Comparison of ENCODE assay signal across 9 cellular contexts in the genomic region with DNA sequence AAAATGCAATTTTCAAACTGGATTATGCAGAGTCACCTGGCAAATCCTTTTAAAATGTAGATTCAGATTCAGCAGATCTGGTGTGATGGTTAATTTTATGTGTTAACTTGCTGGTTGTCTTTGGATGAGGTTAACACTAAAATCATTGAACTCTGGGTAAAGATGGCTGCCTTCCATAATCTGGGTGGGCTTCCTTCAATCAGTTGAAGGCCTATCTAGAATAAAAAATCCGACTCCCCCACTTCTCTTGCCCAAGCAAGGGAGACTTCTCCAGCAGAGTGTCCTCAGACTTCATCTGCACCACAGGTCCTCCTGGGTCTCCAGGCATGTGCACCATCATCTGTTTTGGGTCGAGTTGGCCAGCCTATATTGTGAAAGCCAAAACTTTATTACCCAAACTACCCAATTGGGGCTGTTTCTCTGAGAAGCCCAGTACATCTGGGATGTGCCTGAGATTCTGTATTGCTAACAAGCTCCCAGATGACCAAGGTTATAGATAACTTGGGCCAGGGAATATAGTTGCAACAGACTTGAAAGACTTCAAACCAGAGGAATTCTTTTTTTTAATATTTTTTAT. TPM values are rescaled to one million over a fixed set of nuclear protein-coding genes. Genes with fewer than 3 reads are reported as not detected.
DNase-seq lines count a peak whose midpoint lies in the region; ATAC-seq and TF ChIP-seq lines count a peak whose summit lies in the region.
"Had no signal": no experiment of that assay in that cellular context is flagged by ENCODE, and none has a peak within 500 bp of the region (broad histone marks: within the 10 kb centered on the region; RNA-seq: fewer than 3 reads in every experiment).

No MANE protein-coding gene starts in this region.

- ATAC-seq in activated B cell treated with CpG ODN at 0.5 μM for 24 hours (ENCODE audit: low read depth): no peak
- no peak for ATAC-seq in body of pancreas

- intact Hi-C loops in activated B cell treated with CpG ODN at 0.5 μM for 24 hours (cut with micrococcal nuclease): loop anchor here (2.0 kb wide), 2 partner anchors 19 to 75 kb away; no protein-coding TSS in a partner anchor
- intact Hi-C loops in body of pancreas (cut with DNase I): no loop called here

- no peak for DNase-seq in activated CD4-positive, alpha-beta T cell treated with anti-CD3 and anti-CD28 coated beads, Interleukin-2, amount 10 ng/mL, durations not matched to agents 7 days and 5 days
- DNase-seq in activated CD4-positive, alpha-beta T cell treated with anti-CD3 and anti-CD28 coated beads for 4 hours: no peak
- DNase-seq in activated B cell treated with CpG ODN at 0.5 μM for 24 hours (no peak), suprapubic skin (ENCODE audit: low spot score in 2 of 2) (no peak), NCI-H2081 (lab: John Stamatoyannopoulos, UW) (no peak), HEK293T (ENCODE audit: extremely low spot score) (no peak), body of pancreas (no peak)
- DNase-seq: SJCRH30 had no signal

- H3K27ac ChIP-seq in iPS-20b (ENCODE audit: low read length) (no peak overlapping the region), suprapubic skin (no peak overlapping the region), body of pancreas (peak overlapping the region in 2 of 4 donors; percentile 90 to 98)
- H3K27ac ChIP-seq: SJCRH30 had no signal

- peaks cover 38% of the 10 kb centered on the region for H3K4me1 Mint-ChIP-seq in activated CD4-positive, alpha-beta T cell treated with anti-CD3 and anti-CD28 coated beads, Interleukin-2, amount 10 ng/mL, durations not matched to agents 7 days and 5 days
- peaks cover 21% of the 10 kb centered on the region for H3K4me1 Mint-ChIP-seq in activated B cell treated with CpG ODN at 0.5 μM for 24 hours

- peaks cover 3% of the 10 kb centered on the region for H3K36me3 Mint-ChIP-seq in activated CD4-positive, alpha-beta T cell treated with anti-CD3 and anti-CD28 coated beads, Interleukin-2, amount 10 ng/mL, durations not matched to agents 7 days and 5 days (ENCODE audit: low read depth)
- H3K36me3 Mint-ChIP-seq in activated B cell treated with CpG ODN at 0.5 μM for 24 hours (ENCODE audit: low read depth): peaks cover 11% of the 10 kb centered on the region

- H3K27ac Mint-ChIP-seq in activated CD4-positive, alpha-beta T cell treated with anti-CD3 and anti-CD28 coated beads, Interleukin-2, amount 10 ng/mL, durations not matched to agents 7 days and 5 days: peak overlapping the region; percentile 41
- H3K27ac Mint-ChIP-seq in activated B cell treated with CpG ODN at 0.5 μM for 24 hours: peak overlapping the region; percentile 93

- H3K4me3 ChIP-seq in iPS-20b (ENCODE audit: low read length) (peak overlapping the region; percentile 98; the same call in 1 of the 2 replicates), suprapubic skin (peak overlapping the region; percentile 83), body of pancreas (no peak overlapping the region)

- CTCF ChIA-PET in activated CD4-positive, alpha-beta T cell treated with anti-CD3 and anti-CD28 coated beads, Interleukin-2, amount 10 ng/mL, durations not matched to agents 7 days and 5 days (lab: Charles Lee): interaction anchor here (1.3 to 1.4 kb wide), 3 partner anchors 11 to 266 kb away, joined by 3 to 5 read pairs (median 4); no protein-coding TSS in a partner anchor
- CTCF ChIA-PET in activated B cell treated with CpG ODN at 0.5 μM for 24 hours (lab: Charles Lee): no interaction called here
- CTCF ChIA-PET in HEK293T (lab: Yijun Ruan, JAX): interaction anchor here (0.7 kb wide), 1 partner anchor 1850 kb away, joined by 3 read pairs; no protein-coding TSS in a partner anchor

- H3K9me3 ChIP-seq in iPS-20b (ENCODE audit: insufficient read depth, low read depth, low read length): no peaks in the 10 kb centered on the region
- H3K9me3 ChIP-seq in suprapubic skin: no peaks in the 10 kb centered on the region
- H3K9me3 ChIP-seq in body of pancreas: no peaks in the 10 kb centered on the region
- H3K9me3 ChIP-seq: SJCRH30 had no signal

- H3K27me3 ChIP-seq in iPS-20b (ENCODE audit: insufficient read depth, low read length) (no peaks in the 10 kb centered on the region), suprapubic skin (no peaks in the 10 kb centered on the region), body of pancreas (no peaks in the 10 kb centered on the region)
- H3K27me3 ChIP-seq: SJCRH30 had no signal

- TF ChIP-seq POLR2A in suprapubic skin (IDR thresholded peaks at IDR 0.05) (no peak), body of pancreas (IDR thresholded peaks at IDR 0.05) (no peak)

- peak overlapping the region; percentile 99 for H3K4me3 Mint-ChIP-seq in activated CD4-positive, alpha-beta T cell treated with anti-CD3 and anti-CD28 coated beads, Interleukin-2, amount 10 ng/mL, durations not matched to agents 7 days and 5 days
- peak overlapping the region; percentile 98 for H3K4me3 Mint-ChIP-seq in activated B cell treated with CpG ODN at 0.5 μM for 24 hours

- H3K36me3 ChIP-seq in iPS-20b (ENCODE audit: insufficient read depth, low read depth, low read length) (no peaks in the 10 kb centered on the region), suprapubic skin (no peaks in the 10 kb centered on the region), body of pancreas (replicated peaks in 1 of 2; ENCODE audit: insufficient read depth in 1 of 2, low read depth in 2 of 2) (no peaks in the 10 kb centered on the region)
- H3K36me3 ChIP-seq: SJCRH30 had no signal

- WGBS in suprapubic skin: 66% methylated on average over 2 of the region's 2 CpGs
- 73 to 80% methylated on average over 2 of the region's 2 CpGs for WGBS in body of pancreas, 2 donors

- H3K9ac ChIP-seq in iPS-20b (ENCODE audit: low read depth, low read length): peak overlapping the region; percentile 96; the same call in 1 of the 2 replicates

- H3K4me1 ChIP-seq in iPS-20b (ENCODE audit: insufficient read depth, low read length) (peaks cover 8% of the 10 kb centered on the region; the same call in 1 of the 2 replicates), suprapubic skin (peaks cover 19% of the 10 kb centered on the region), body of pancreas (peaks cover 9% of the 10 kb centered on the region)
- H3K4me1 ChIP-seq: SJCRH30 had no signal

- TF ChIP-seq CTCF in activated B cell treated with CpG ODN at 0.5 μM for 24 hours (IDR thresholded peaks at IDR 0.05) (no peak), suprapubic skin (IDR thresholded peaks at IDR 0.05) (no peak), body of pancreas (IDR thresholded peaks at IDR 0.05) (no peak)

- no peaks in the 10 kb centered on the region for H3K27me3 Mint-ChIP-seq in activated CD4-positive, alpha-beta T cell treated with anti-CD3 and anti-CD28 coated beads, Interleukin-2, amount 10 ng/mL, durations not matched to agents 7 days and 5 days
- H3K27me3 Mint-ChIP-seq in activated B cell treated with CpG ODN at 0.5 μM for 24 hours: no peaks in the 10 kb centered on the region

- no peaks in the 10 kb centered on the region for H3K9me3 Mint-ChIP-seq in activated CD4-positive, alpha-beta T cell treated with anti-CD3 and anti-CD28 coated beads, Interleukin-2, amount 10 ng/mL, durations not matched to agents 7 days and 5 days
- no peaks in the 10 kb centered on the region for H3K9me3 Mint-ChIP-seq in activated B cell treated with CpG ODN at 0.5 μM for 24 hours

- POLR2A ChIA-PET in activated CD4-positive, alpha-beta T cell treated with anti-CD3 and anti-CD28 coated beads, Interleukin-2, amount 10 ng/mL, durations not matched to agents 7 days and 5 days (lab: Charles Lee): no interaction called here
- POLR2A ChIA-PET in activated B cell treated with CpG ODN at 0.5 μM for 24 hours (lab: Charles Lee) (interaction anchor here (0.6 to 3.4 kb wide), 4 partner anchors 134 to 194 kb away, joined by 3 to 110 read pairs (median 5); a partner anchor contains a TSS), HEK293T (lab: Yijun Ruan, JAX) (interaction anchor here (2.5 to 4.9 kb wide), 2 partner anchors 11 to 134 kb away, joined by 8 to 51 read pairs; a partner anchor contains a TSS)

- no peak for TF ChIP-seq EP300 in suprapubic skin (IDR thresholded peaks at IDR 0.05)

TF ChIP-seq in HEK293T, 16 proteins besides CTCF, POLR2A, EP300 and RAD21:
- no peak for TF ChIP-seq ELF4 (IDR thresholded peaks at IDR 0.05)
- TF ChIP-seq SP1 (IDR thresholded peaks at IDR 0.05): no peak
- TF ChIP-seq BHLHE40 (IDR thresholded peaks at IDR 0.05; ENCODE audit: borderline replicate concordance): no peak
- TF ChIP-seq TARDBP (IDR thresholded peaks at IDR 0.05): no peak
- no peak for TF ChIP-seq ZNF384 (IDR thresholded peaks at IDR 0.05)
- TF ChIP-seq L3MBTL2 (conservative IDR thresholded peaks at IDR 0.05): no peak
- no peak for TF ChIP-seq ARNT (IDR thresholded peaks at IDR 0.05)
- no peak for TF ChIP-seq FOXK2 (IDR thresholded peaks at IDR 0.05)
TF ChIP-seq in HEK293T: peak in this region for 0.

RNA-seq across cellular contexts. Expression of a gene that starts 1.6 kb away (rescaled TPM):
- 1 to 10 TPM; 5.1 to 5.4 TPM for total RNA-seq in activated CD4-positive, alpha-beta T cell treated with anti-CD3 and anti-CD28 coated beads, Interleukin-2, amount 10 ng/mL, durations not matched to agents 7 days and 5 days
- total RNA-seq in activated B cell treated with CpG ODN at 0.5 μM for 24 hours (6.3 and 7.5 TPM in 2 replicates), suprapubic skin (10 to 100 TPM in 2 of 4 donors, 1 to 10 TPM in 2; 8.0 to 14.0 (median 11.2) TPM), body of pancreas (10 to 100 TPM in 1 of 2 donors, 1 to 10 TPM in 1; 4.9 to 11.2 TPM)

RNA-seq across cellular contexts. Expression of a gene that starts 40.6 kb away (rescaled TPM):
- total RNA-seq in activated CD4-positive, alpha-beta T cell treated with anti-CD3 and anti-CD28 coated beads, Interleukin-2, amount 10 ng/mL, durations not matched to agents 7 days and 5 days: 10 to 100 TPM; 10.8 to 11.3 TPM
- total RNA-seq in activated B cell treated with CpG ODN at 0.5 μM for 24 hours: 0.61 and 0.69 TPM in 2 replicates
- 10 to 100 TPM; 27.5 to 48.2 (median 43.1) TPM for total RNA-seq in suprapubic skin
- 10 to 100 TPM in 1 of 2 donors, 1 to 10 TPM in 1; 2.6 to 30.7 TPM for total RNA-seq in body of pancreas

Comparison
In these comparisons a context has a peak if more than half of its experiments do, and no peak if none do; other contexts are left out.
1. H3K4me3 ChIP-seq: peak in iPS-20b (single experiment) and suprapubic skin (single experiment); none in body of pancreas (0 of 2).